Comparison of ENCODE assay signal across 9 cellular contexts in the genomic region with DNA sequence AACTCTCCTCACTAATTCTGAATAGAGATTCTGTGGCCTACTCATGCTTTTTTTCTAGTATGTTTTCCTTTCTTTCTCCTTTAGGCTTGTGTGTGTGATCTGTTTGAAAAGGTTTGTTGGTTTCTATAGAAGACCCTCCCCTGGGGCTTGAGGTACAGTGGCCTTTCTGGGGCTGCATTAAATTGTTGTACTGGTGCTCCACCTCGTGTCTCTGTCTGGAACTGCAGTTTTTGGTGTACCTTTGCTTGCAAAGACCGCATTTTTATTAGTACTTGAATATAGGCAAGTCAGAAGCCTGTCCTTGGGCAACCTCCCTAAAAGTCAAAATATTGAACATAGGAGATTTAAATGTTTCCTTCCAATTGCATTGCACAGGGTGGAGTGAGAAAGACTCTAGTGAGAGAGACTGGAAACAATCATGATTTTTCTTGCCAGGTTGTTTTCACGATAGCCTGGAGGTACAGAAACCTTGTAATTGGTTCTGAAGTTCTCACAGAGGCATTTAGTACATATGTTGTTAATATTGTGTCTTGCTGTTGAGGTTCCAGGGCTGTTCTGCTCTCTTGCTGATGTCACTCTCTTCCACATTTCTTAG. TPM values are rescaled to one million over a fixed set of nuclear protein-coding genes. Genes with fewer than 3 reads are reported as not detected.
DNase-seq lines count a peak whose midpoint lies in the region; ATAC-seq and TF ChIP-seq lines count a peak whose summit lies in the region.
"Had no signal": no experiment of that assay in that cellular context is flagged by ENCODE, and none has a peak within 500 bp of the region (broad histone marks: within the 10 kb centered on the region; RNA-seq: fewer than 3 reads in every experiment).

No MANE protein-coding gene starts in this region.

- DNase-seq in Calu3 (peak; percentile 68), NCI-H82 (lab: John Stamatoyannopoulos, UW) (peak; percentile 78), astrocyte of the spinal cord (ENCODE audit: low read depth, low spot score) (peak; percentile 56), left lung (no peak), GM19238 (ENCODE audit: insufficient read length, low spot score) (no peak)

- no peak overlapping the region for H3K27ac Mint-ChIP-seq in Calu3 (ENCODE audit: unreplicated experiment)

- no peaks in the 10 kb centered on the region for H3K36me3 Mint-ChIP-seq in Calu3 (ENCODE audit: insufficient read depth, unreplicated experiment)

- H3K9me3 Mint-ChIP-seq in Calu3 (ENCODE audit: low read depth, unreplicated experiment) = no peaks in the 10 kb centered on the region

- H3K4me1 Mint-ChIP-seq in Calu3 (ENCODE audit: low read depth, unreplicated experiment) = no peaks in the 10 kb centered on the region

- no peak overlapping the region for H3K27ac ChIP-seq in left lung
- H3K27ac ChIP-seq: skin epidermis had no signal

- H3K4me3 Mint-ChIP-seq in Calu3 (ENCODE audit: low read depth, unreplicated experiment) = no peak overlapping the region

- H3K27me3 ChIP-seq in left lung = no peaks in the 10 kb centered on the region

- no peaks in the 10 kb centered on the region for H3K27me3 Mint-ChIP-seq in Calu3 (ENCODE audit: unreplicated experiment)

- BruUV-seq in Calu3 (replicated peaks; lab: Mats Ljungman, UMichigan) = no TSS peak

- H3K9me3 ChIP-seq in left lung = no peaks in the 10 kb centered on the region

- in situ Hi-C loops in astrocyte of the spinal cord (cut with HindIII; ENCODE audit: low sequenced_read_pairs) = no loop called here

- H3K4me1 ChIP-seq in left lung = no peaks in the 10 kb centered on the region

- peak; percentile 68 for ATAC-seq in GM18909 (IDR thresholded peaks at IDR 0.05; ENCODE audit: poor library complexity, unreplicated experiment)
- ATAC-seq in HG03432 (IDR thresholded peaks at IDR 0.05; ENCODE audit: unreplicated experiment) = peak; percentile 88
- ATAC-seq in left lung = peak; percentile 63
- ATAC-seq in HG02884 (IDR thresholded peaks at IDR 0.05; ENCODE audit: unreplicated experiment) = no peak

- intact Hi-C loops in Calu3 (cut with micrococcal nuclease; ENCODE audit: unreplicated experiment) = loop anchor here (1.0 to 10.0 kb wide), 3 partner anchors 105 to 524 kb away; no protein-coding TSS in a partner anchor
- intact Hi-C loops in left lung (cut with DNase I) = no loop called here

- TF ChIP-seq CTCF in Calu3 (IDR thresholded peaks at IDR 0.05; ENCODE audit: unreplicated experiment) (peak; percentile 76), astrocyte of the spinal cord (IDR thresholded peaks at IDR 0.05; ENCODE audit: low read depth, low read length) (peak; percentile 76), left lung (IDR thresholded peaks at IDR 0.05) (peak; percentile 43 to 55)

- no peaks in the 10 kb centered on the region for H3K36me3 ChIP-seq in left lung

- H3K4me3 ChIP-seq in astrocyte of the spinal cord (ENCODE audit: low read depth, low read length) = no peak overlapping the region
- H3K4me3 ChIP-seq in left lung = no peak overlapping the region
- H3K4me3 ChIP-seq: skin epidermis had no signal

- CTCF ChIA-PET in Calu3 (lab: Charles Lee) = no interaction called here

RNA-seq across cellular contexts. Expression of gene SLCO1B1, which starts 39.0 kb away (rescaled TPM):
- 1.4 and 1.7 TPM in 2 replicates for total RNA-seq in Calu3 (2022)
- total RNA-seq in left lung = not detected

Comparison
In these comparisons a context has a peak if more than half of its experiments do, and no peak if none do; other contexts are left out.
1. DNase-seq: peak in Calu3 (single experiment), NCI-H82 (single experiment) and astrocyte of the spinal cord (single experiment); none in left lung (0 of 2) and GM19238 (single experiment).
2. Peak in every context shown above with its lines, with median percentiles within 50 percentile points of each other: CTCF ChIP-seq.